Comparison of ENCODE assay signal across 1 cellular context in genomic region chr3:197959500-197959890, GRCh38.
TF ChIP-seq lines count a peak whose summit lies in the region.

No MANE protein-coding gene starts in this region.

TF ChIP-seq in IMR-90, 13 proteins besides CTCF, POLR2A, EP300 and RAD21 (continued from another document):
- TF ChIP-seq MAFK (IDR thresholded peaks at IDR 0.05; ENCODE audit: low read depth, low read length) (no peak), RCOR1 (IDR thresholded peaks at IDR 0.05; ENCODE audit: insufficient replicate concordance, low read length) (no peak)
